ENCODE assay signal across 1 cellular context in the genomic region with DNA sequence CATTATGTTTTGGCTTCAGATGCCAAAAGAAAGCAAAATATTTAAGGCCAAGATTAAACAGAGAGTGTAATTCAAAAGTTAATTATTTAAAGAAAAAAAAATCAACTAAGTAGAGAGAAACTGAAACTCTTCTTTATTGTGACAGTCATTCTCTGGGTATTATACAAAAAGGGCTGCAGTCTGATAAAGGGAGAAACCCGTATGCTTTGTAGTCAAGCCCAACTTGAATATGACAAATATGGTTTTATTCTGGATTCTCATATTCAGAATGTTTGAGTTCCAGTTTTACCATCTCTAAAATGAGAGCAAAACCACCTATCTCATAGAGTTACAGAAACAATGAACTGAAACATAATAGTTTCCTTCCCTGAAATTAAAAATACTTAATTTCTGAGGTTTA.
TF ChIP-seq lines count a peak whose summit lies in the region.

No MANE protein-coding gene starts in this region.

TF ChIP-seq in IMR-90, 13 proteins besides CTCF, POLR2A, EP300 and RAD21:
- TF ChIP-seq NFE2L2 (IDR thresholded peaks at IDR 0.05; ENCODE audit: low read depth, low read length) (no peak), SMC3 (IDR thresholded peaks at IDR 0.05; ENCODE audit: low read depth, low read length) (no peak), FOS (IDR thresholded peaks at IDR 0.05; ENCODE audit: low read depth, low read length) (no peak)
